8 cellular contexts compared by ENCODE assay signal in genomic region chr14:39431416-39432178, GRCh38. TPM values are rescaled to one million over a fixed set of nuclear protein-coding genes. Genes with fewer than 3 reads are reported as not detected.
DNase-seq lines count a peak whose midpoint lies in the region; ATAC-seq and FAIRE-seq lines count a peak whose summit lies in the region.

No MANE protein-coding gene starts in this region.

- H3K4me3 Mint-ChIP-seq in CD4-positive, CD25-positive, alpha-beta regulatory T cell = peak overlapping the region; percentile 94 to 100 (median 100)

- DNase-seq in CD4-positive, CD25-positive, alpha-beta regulatory T cell = peak; percentile 35 to 77 (median 53)
- DNase-seq in SW480 (ENCODE audit: low spot score) (peak; percentile 32), astrocyte of the hippocampus (ENCODE audit: low read depth, low spot score) (peak; percentile 70), small intestine (peak; percentile 53), cerebellar nuclear complex (lab: John Stamatoyannopoulos, UW) (no peak)

- H3K36me3 Mint-ChIP-seq in CD4-positive, CD25-positive, alpha-beta regulatory T cell = peaks cover 5% of the 10 kb centered on the region

- no peaks in the 10 kb centered on the region for H3K9me3 ChIP-seq in CD4-positive, CD25-positive, alpha-beta regulatory T cell (ENCODE audit: control insufficient read depth in 2 of 2, low read length in 2 of 2)
- no peaks in the 10 kb centered on the region for H3K9me3 ChIP-seq in iPS-15b (ENCODE audit: control insufficient read depth, insufficient read depth, low read length)
- no peaks in the 10 kb centered on the region for H3K9me3 ChIP-seq in small intestine (ENCODE audit: control insufficient read depth, low read depth)

- peak overlapping the region; percentile 96 for H3K4me3 ChIP-seq in CD4-positive, CD25-positive, alpha-beta regulatory T cell (ENCODE audit: low read depth, low read length)
- peak overlapping the region; percentile 97 for H3K4me3 ChIP-seq in iPS-15b (ENCODE audit: low read depth, low read length)
- H3K4me3 ChIP-seq in small intestine (ENCODE audit: low read depth in 1 of 2, low read length in 2 of 2) = peak overlapping the region; percentile 81 to 94

- peak overlapping the region; percentile 100 for H3K9ac ChIP-seq in iPS-15b (ENCODE audit: low read depth, low read length)

- H3K9me3 Mint-ChIP-seq in CD4-positive, CD25-positive, alpha-beta regulatory T cell = peaks cover 0 to 2% (median 0%) of the 10 kb centered on the region in 7 donors

- peaks cover 36 to 55% (median 45%) of the 10 kb centered on the region in 4 donors for H3K4me1 Mint-ChIP-seq in CD4-positive, CD25-positive, alpha-beta regulatory T cell

- peaks cover 56% of the 10 kb centered on the region for H3K4me1 ChIP-seq in CD4-positive, CD25-positive, alpha-beta regulatory T cell (ENCODE audit: control insufficient read depth, insufficient read depth, low read length, poor library complexity, severe bottlenecking)
- H3K4me1 ChIP-seq in iPS-15b (ENCODE audit: control insufficient read depth, insufficient read depth, low read length) (peaks cover 7% of the 10 kb centered on the region), small intestine (ENCODE audit: control insufficient read depth in 2 of 2, insufficient read depth in 1 of 2, low read depth in 1 of 2, low read length in 1 of 2) (peaks cover 0 to 16% of the 10 kb centered on the region in 2 donors)

- H3K27me3 ChIP-seq in CD4-positive, CD25-positive, alpha-beta regulatory T cell (ENCODE audit: control insufficient read depth, insufficient read depth, low read length) = no peaks in the 10 kb centered on the region
- no peaks in the 10 kb centered on the region for H3K27me3 ChIP-seq in iPS-15b (ENCODE audit: control insufficient read depth, insufficient read depth, low read length)
- no peaks in the 10 kb centered on the region for H3K27me3 ChIP-seq in small intestine (ENCODE audit: control insufficient read depth in 2 of 2, insufficient read depth in 2 of 2, low read length in 2 of 2)

- peaks cover 4% of the 10 kb centered on the region for H3K27me3 Mint-ChIP-seq in CD4-positive, CD25-positive, alpha-beta regulatory T cell

- H3K27ac ChIP-seq in CD4-positive, CD25-positive, alpha-beta regulatory T cell (ENCODE audit: insufficient read depth, low read length, poor library complexity, severe bottlenecking) = peak overlapping the region; percentile 99
- H3K27ac ChIP-seq in small intestine (ENCODE audit: low read depth in 1 of 2, low read length in 1 of 2) = peak overlapping the region; percentile 98 to 99

- no peak for FAIRE-seq in small intestine (lab: Jason Lieb, UNC)

- peak; percentile 2 for ATAC-seq in CD4-positive, CD25-positive, alpha-beta regulatory T cell (ENCODE audit: low read depth in 2 of 2)
- ATAC-seq in GM19043 (IDR thresholded peaks at IDR 0.05; ENCODE audit: low read depth, unreplicated experiment) (peak; percentile 5), HG03354 (IDR thresholded peaks at IDR 0.05; ENCODE audit: poor library complexity, severe bottlenecking, unreplicated experiment) (peak; percentile 28)

- no peaks in the 10 kb centered on the region for H3K36me3 ChIP-seq in CD4-positive, CD25-positive, alpha-beta regulatory T cell (ENCODE audit: control insufficient read depth, insufficient read depth, low read length)
- no peaks in the 10 kb centered on the region for H3K36me3 ChIP-seq in iPS-15b (ENCODE audit: control insufficient read depth, insufficient read depth, low read length)
- H3K36me3 ChIP-seq in small intestine (ENCODE audit: control insufficient read depth in 2 of 2, insufficient read depth in 2 of 2, low read length in 2 of 2) = no peaks in the 10 kb centered on the region

- H3K27ac Mint-ChIP-seq in CD4-positive, CD25-positive, alpha-beta regulatory T cell = peak overlapping the region; percentile 100

- 0 to 1% (median 0%) methylated on average over 63 to 81 of the region's 81 CpGs for WGBS in small intestine, 3 donors

RNA-seq across cellular contexts. Expression of gene FBXO33, which starts 0.6 kb away (rescaled TPM):
- 59.9 TPM for total RNA-seq in CD4-positive, CD25-positive, alpha-beta regulatory T cell
- polyA plus RNA-seq in CD4-positive, CD25-positive, alpha-beta regulatory T cell = 10 to 100 TPM; 16.0 to 20.2 (median 17.4) TPM
- polyA plus RNA-seq in small intestine = 1 to 10 TPM; 3.8 to 5.0 (median 4.2) TPM

Comparison
In these comparisons a context has a peak if more than half of its experiments do, and no peak if none do; other contexts are left out.
1. DNase-seq: peak in CD4-positive, CD25-positive, alpha-beta regulatory T cell (3 of 3), SW480 (single experiment), astrocyte of the hippocampus (single experiment) and small intestine (single experiment); none in cerebellar nuclear complex (0 of 2).
2. Peak in every context shown above with its lines, with median percentiles within 50 percentile points of each other: ATAC-seq and H3K4me3 ChIP-seq.